ENCODE assay signal across 8 cellular contexts in the genomic region with DNA sequence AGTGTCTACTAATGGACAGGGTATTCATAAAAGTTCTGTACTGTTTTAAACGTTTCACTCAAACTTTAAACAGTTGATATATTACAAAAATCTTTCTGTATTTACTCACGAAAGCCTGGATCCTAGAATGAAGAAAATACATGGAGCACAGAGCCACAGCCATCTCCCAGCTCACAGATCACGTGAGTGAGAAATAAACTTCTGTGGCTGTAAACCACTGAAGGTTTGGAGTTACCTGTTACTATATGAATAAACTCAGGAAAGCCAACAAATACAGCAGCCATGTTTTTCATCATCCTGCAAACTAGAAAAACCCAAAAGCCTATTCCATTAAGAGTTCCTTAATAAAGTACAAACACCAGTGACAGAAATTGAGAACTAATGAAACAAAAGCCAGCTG. TPM values are rescaled to one million over a fixed set of nuclear protein-coding genes. Genes with fewer than 3 reads are reported as not detected.
DNase-seq lines count a peak whose midpoint lies in the region; FAIRE-seq and TF ChIP-seq lines count a peak whose summit lies in the region.

No MANE protein-coding gene starts in this region.

- H3K27me3 ChIP-seq in A673 (replicated peaks; ENCODE audit: insufficient read depth, low read depth, low read length, poor library complexity) = no peaks in the 10 kb centered on the region
- no peaks in the 10 kb centered on the region for H3K27me3 ChIP-seq in KMS-11 (ENCODE audit: insufficient read depth, low read depth)
- no peaks in the 10 kb centered on the region for H3K27me3 ChIP-seq in colonic mucosa
- H3K27me3 ChIP-seq in muscle layer of duodenum (ENCODE audit: low read depth, low read length) = no peaks in the 10 kb centered on the region

- TF ChIP-seq CTCF in A673 (conservative IDR thresholded peaks at IDR 0.05; ENCODE audit: low read depth, low read length) (no peak), KMS-11 (conservative IDR thresholded peaks at IDR 0.05; ENCODE audit: low read depth, low read length) (no peak), colonic mucosa (IDR thresholded peaks at IDR 0.05) (no peak)

- BruUV-seq in A673 (replicated peaks; lab: Mats Ljungman, UMichigan) = no TSS peak

- CTCF ChIA-PET in A673 (lab: Charles Lee) = no interaction called here

- peaks cover 9% of the 10 kb centered on the region for H3K4me1 ChIP-seq in A673 (ENCODE audit: insufficient read depth, low read length, poor library complexity, severe bottlenecking)
- peaks cover 24% of the 10 kb centered on the region for H3K4me1 ChIP-seq in KMS-11 (ENCODE audit: low read depth, poor library complexity, severe bottlenecking)
- H3K4me1 ChIP-seq in colonic mucosa = peaks cover 2% of the 10 kb centered on the region
- H3K4me1 ChIP-seq in muscle layer of duodenum (ENCODE audit: control insufficient read depth in 1 of 2, insufficient read depth in 2 of 2, low read length in 2 of 2) = peaks cover 7 to 32% of the 10 kb centered on the region in 2 donors

- H3K9ac ChIP-seq in KMS-11 = peak overlapping the region; percentile 89
- peak overlapping the region; percentile 98 for H3K9ac ChIP-seq in colonic mucosa (ENCODE audit: low read depth in 2 of 2, low read length in 2 of 2)

- no peaks in the 10 kb centered on the region for H4K20me1 ChIP-seq in KMS-11 (ENCODE audit: insufficient read depth)

- H3K4me2 ChIP-seq in KMS-11 = peak overlapping the region; percentile 98

- no peak for FAIRE-seq in H54 (lab: Jason Lieb, UNC)

- peaks cover 54% of the 10 kb centered on the region for H3K79me2 ChIP-seq in KMS-11 (ENCODE audit: insufficient read depth, low read depth)

- peak overlapping the region; percentile 84 for H2AFZ ChIP-seq in KMS-11 (ENCODE audit: low read depth)

- DNase-seq in A673 (ENCODE audit: low spot score) = no peak
- no peak for DNase-seq in colonic mucosa
- no peak for DNase-seq in AG08396 (ENCODE audit: low spot score)
- DNase-seq in H54 (ENCODE audit: insufficient read length, low spot score) = no peak
- no peak for DNase-seq in globus pallidus (ENCODE audit: low spot score)
- DNase-seq in GM03348 (ENCODE audit: low spot score) = no peak

- intact Hi-C loops in A673 (cut with micrococcal nuclease; ENCODE audit: unreplicated experiment) = no loop called here
- intact Hi-C loops in colonic mucosa (cut with DNase I) = no loop called here

- H3K9me3 ChIP-seq in A673 (ENCODE audit: low read depth, low read length, poor library complexity, severe bottlenecking) (no peaks in the 10 kb centered on the region), colonic mucosa (no peaks in the 10 kb centered on the region), muscle layer of duodenum (ENCODE audit: control insufficient read depth in 1 of 2, low read length in 2 of 2) (no peaks in the 10 kb centered on the region)

- no peak for TF ChIP-seq POLR2A in H54 (IDR thresholded peaks at IDR 0.05; ENCODE audit: low read depth, low read length)

- H3K27ac ChIP-seq in A673 (ENCODE audit: low read depth, low read length, poor library complexity, severe bottlenecking) = peak overlapping the region; percentile 86
- peak overlapping the region; percentile 82; the same call in 1 of the 2 replicates for H3K27ac ChIP-seq in KMS-11
- H3K27ac ChIP-seq in colonic mucosa = peak overlapping the region; percentile 87
- peak overlapping the region; percentile 99 for H3K27ac ChIP-seq in muscle layer of duodenum (ENCODE audit: low read length)

- H3K4me3 ChIP-seq in A673 (ENCODE audit: low read depth, low read length, poor library complexity, severe bottlenecking) (peak overlapping the region; percentile 61), KMS-11 (IDR thresholded peaks at IDR 0.05; ENCODE audit: insufficient read depth, low read depth, low read length) (no peak overlapping the region), colonic mucosa (peak overlapping the region; percentile 77), muscle layer of duodenum (ENCODE audit: low read depth in 1 of 2, low read length in 2 of 2) (peak overlapping the region; percentile 77 to 88)

- peaks cover 5% of the 10 kb centered on the region for H3K36me3 ChIP-seq in A673 (ENCODE audit: insufficient read depth, low read length, poor library complexity, severe bottlenecking)
- no peaks in the 10 kb centered on the region for H3K36me3 ChIP-seq in KMS-11 (ENCODE audit: insufficient read depth)
- no peaks in the 10 kb centered on the region for H3K36me3 ChIP-seq in colonic mucosa
- peaks cover 0 to 3% of the 10 kb centered on the region in 2 donors for H3K36me3 ChIP-seq in muscle layer of duodenum (ENCODE audit: control insufficient read depth in 1 of 2, insufficient read depth in 2 of 2, low read length in 2 of 2)

- POLR2A ChIA-PET in A673 (lab: Charles Lee; ENCODE audit: low non-redundant PET) = interaction anchor here (0.6 kb wide), 1 partner anchor 173 kb away, joined by 9 read pairs; the partner anchor contains the start of gene NFYB

RNA-seq across cellular contexts. Expression of gene TDG, which starts 0.9 kb away (rescaled TPM):
- total RNA-seq in A673 (2021) (54.1 and 59.4 TPM in 2 replicates), colonic mucosa (10 to 100 TPM; 24.0 to 29.9 TPM)

RNA-seq across cellular contexts. Expression of gene HSP90B1, which starts 34.6 kb away (rescaled TPM):
- total RNA-seq in A673 (2021) (955 and 970 TPM in 2 replicates), colonic mucosa (1,000 to 10,000 TPM in 1 of 2 donors, 100 to 1,000 TPM in 1; 662 to 1,207 TPM)
